22 cellular contexts compared by ENCODE assay signal in the genomic region with DNA sequence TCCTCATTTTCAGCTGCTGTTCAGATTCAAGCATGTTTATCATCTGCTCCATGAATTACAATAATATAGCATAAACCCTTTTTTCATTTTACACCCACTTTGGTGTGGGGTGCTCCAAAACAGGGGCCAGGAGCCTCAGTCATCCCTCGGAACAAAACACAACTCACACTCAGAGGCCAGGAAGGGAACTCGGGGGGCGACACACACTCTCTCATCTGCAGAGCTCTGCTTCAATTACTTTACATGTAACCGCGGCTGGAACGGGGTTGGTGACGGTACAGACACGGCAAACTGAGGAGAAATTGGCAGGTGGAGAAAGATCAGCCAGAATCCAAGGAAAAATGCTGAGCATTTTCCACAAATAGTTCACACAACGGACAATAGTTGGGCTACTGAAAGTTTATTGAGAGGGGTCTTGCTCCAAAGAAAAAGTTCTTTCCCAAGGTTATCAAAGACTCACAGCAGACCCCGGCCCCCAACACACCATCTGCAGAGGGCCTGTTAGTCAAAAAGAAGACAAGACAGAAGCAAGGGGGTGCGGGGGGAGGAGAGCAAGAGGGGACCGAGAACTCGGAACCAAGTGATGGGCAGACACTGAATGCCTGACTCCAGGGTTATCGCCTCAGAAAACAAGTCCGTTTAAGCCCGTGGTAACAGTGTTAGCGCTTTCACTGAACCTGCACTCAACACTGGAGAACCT.
"Had no signal": no experiment of that assay in that cellular context is flagged by ENCODE, and none has a peak within 500 bp of the region (broad histone marks: within the 10 kb centered on the region; RNA-seq: fewer than 3 reads in every experiment).

No MANE protein-coding gene starts in this region.

- H3K27ac Mint-ChIP-seq: activated B cell treated with CpG ODN at 0.5 μM for 24 hours; activated naive CD8-positive, alpha-beta T cell; activated T-cell treated with anti-CD3 and anti-CD28 coated beads, Interleukin-2, amount 50 U/mL, for 72 hours; nephron had no signal

- H3K36me3 Mint-ChIP-seq: activated naive CD8-positive, alpha-beta T cell had no signal

- DNase-seq: activated B cell treated with CpG ODN at 0.5 μM for 24 hours; activated naive CD4-positive, alpha-beta T cell; activated T-cell treated with anti-CD3 and anti-CD28 coated beads for 4 hours; activated T-cell treated with anti-CD3 and anti-CD28 coated beads, Interleukin-2, amount 50 U/mL, for 72 hours; anterior cingulate cortex; dermis blood vessel endothelial cell; effector CD8-positive, alpha-beta T cell; left ventricle myocardium inferior; mesendoderm; pancreas; spleen; stimulated activated naive CD4-positive, alpha-beta T cell; T-helper 2 cell; testis; trophoblast cell had no signal

- H3K27me3 ChIP-seq: neutrophil, pancreas, right atrium auricular region, spleen, testis, vagina had no signal

- H3K4me1 Mint-ChIP-seq: activated B cell treated with CpG ODN at 0.5 μM for 24 hours; central memory CD8-positive, alpha-beta T cell had no signal

- H3K27me3 Mint-ChIP-seq: activated B cell treated with CpG ODN at 0.5 μM for 24 hours; central memory CD8-positive, alpha-beta T cell had no signal

- H3K4me3 Mint-ChIP-seq: activated B cell treated with CpG ODN at 0.5 μM for 24 hours; activated naive CD8-positive, alpha-beta T cell; activated T-cell treated with anti-CD3 and anti-CD28 coated beads, Interleukin-2, amount 50 U/mL, for 72 hours; central memory CD8-positive, alpha-beta T cell; nephron had no signal

- H3K27ac ChIP-seq: left ventricle myocardium inferior, neutrophil, pancreas, right atrium auricular region, spleen, testis, vagina had no signal

- H3K4me3 ChIP-seq: left ventricle myocardium inferior, lung, pancreas, right atrium auricular region, spleen, testis, vagina had no signal

- H3K9me3 Mint-ChIP-seq: activated B cell treated with CpG ODN at 0.5 μM for 24 hours; activated T-cell treated with anti-CD3 and anti-CD28 coated beads, Interleukin-2, amount 50 U/mL, for 72 hours; central memory CD8-positive, alpha-beta T cell had no signal
